In the genomic region with DNA sequence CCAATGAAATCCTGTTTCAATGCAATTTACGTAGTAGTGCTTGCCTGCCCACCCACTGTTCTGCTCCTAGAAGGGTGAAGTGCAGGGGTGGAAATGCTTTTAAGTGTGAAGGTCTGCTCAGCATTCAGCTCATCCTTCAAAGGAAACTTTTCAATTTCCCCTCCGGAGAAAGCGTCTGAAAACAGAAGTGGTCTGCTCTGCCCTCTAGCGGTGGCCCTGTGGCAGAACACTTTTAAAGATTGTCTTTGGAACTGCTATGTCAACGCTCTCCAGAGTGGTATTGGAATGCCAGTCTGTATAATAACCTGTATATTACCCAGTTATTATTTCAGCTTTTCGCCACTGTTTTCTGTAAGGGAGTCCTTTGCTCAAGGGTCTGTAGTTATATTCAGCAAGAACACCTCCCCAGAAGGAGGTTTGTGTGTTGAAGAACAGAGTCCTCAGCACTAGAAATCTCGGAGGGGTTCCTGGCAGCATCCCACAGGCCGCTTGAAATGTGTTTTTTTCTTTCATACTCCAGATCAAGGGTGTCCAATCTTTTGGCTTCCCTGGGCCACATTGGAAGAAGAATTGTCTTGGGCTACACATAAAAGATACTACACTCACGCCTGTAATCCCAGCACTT, we compare ENCODE assay signal across 8 cellular contexts.
A peak's percentile ranks its signal among the peaks of the same experiment; 100 is the strongest.
DNase-seq lines count a peak whose midpoint lies in the region; ATAC-seq and TF ChIP-seq lines count a peak whose summit lies in the region.

No MANE protein-coding gene starts in this region.

- H3K4me3 ChIP-seq in effector memory CD4-positive, alpha-beta T cell (ENCODE audit: insufficient read depth, low read depth, low read length, poor library complexity, severe bottlenecking) = no peak overlapping the region
- H3K4me3 ChIP-seq in mucosa of descending colon = no peak overlapping the region

- H3K9me3 ChIP-seq in effector memory CD4-positive, alpha-beta T cell (ENCODE audit: control insufficient read depth, low read length) = no peaks in the 10 kb centered on the region
- no peaks in the 10 kb centered on the region for H3K9me3 ChIP-seq in mucosa of descending colon

- peak; percentile 68 for TF ChIP-seq CTCF in mucosa of descending colon (IDR thresholded peaks at IDR 0.05)

- peaks cover 3% of the 10 kb centered on the region for H3K4me1 ChIP-seq in effector memory CD4-positive, alpha-beta T cell (ENCODE audit: control insufficient read depth, insufficient read depth, low read length, poor library complexity, severe bottlenecking)
- peaks cover 6% of the 10 kb centered on the region for H3K4me1 ChIP-seq in mucosa of descending colon (ENCODE audit: low read depth)

- no peak overlapping the region for H3K27ac ChIP-seq in effector memory CD4-positive, alpha-beta T cell (ENCODE audit: insufficient read depth, low read length, poor library complexity, severe bottlenecking)

- DNase-seq in G401 (ENCODE audit: low spot score) = peak; percentile 65
- DNase-seq in HCEC 1CT = peak; percentile 43
- peak; percentile 58 for DNase-seq in NCI-H2227 (lab: John Stamatoyannopoulos, UW; ENCODE audit: unreplicated experiment)
- DNase-seq in activated CD4-positive, alpha-beta T cell treated with anti-CD3 and anti-CD28 coated beads, Interleukin-2, amount 50 U/mL, for 4 hours = peak; percentile 29 to 32
- DNase-seq in effector memory CD4-positive, alpha-beta T cell = peak in 2 of 3 donors; percentile 13 to 38
- DNase-seq in mucosa of descending colon = peak in 2 of 3 donors; percentile 45 to 49
- DNase-seq in stimulated activated naive B cell treated with anti-CD40 and anti-IgM and Interleukin-4, amounts not matched to agents 10 μg/mL and 1 μg/mL and 100 μg/mL, for 72 hours = peak; percentile 9
- no peak for DNase-seq in ureter (ENCODE audit: low spot score)

- no peaks in the 10 kb centered on the region for H3K27me3 ChIP-seq in effector memory CD4-positive, alpha-beta T cell (replicated peaks; ENCODE audit: control insufficient read depth, insufficient read depth, low read length, poor library complexity, severe bottlenecking)

- peaks cover 9 to 16% of the 10 kb centered on the region in 2 donors for H3K4me1 Mint-ChIP-seq in stimulated activated naive B cell treated with anti-CD40 and anti-IgM and Interleukin-4, amounts not matched to agents 10 μg/mL and 1 μg/mL and 100 μg/mL, for 72 hours

- no peaks in the 10 kb centered on the region for H3K9me3 Mint-ChIP-seq in stimulated activated naive B cell treated with anti-CD40 and anti-IgM and Interleukin-4, amounts not matched to agents 10 μg/mL and 1 μg/mL and 100 μg/mL, for 72 hours

- intact Hi-C loops in mucosa of descending colon (cut with DNase I, micrococcal nuclease) = loop anchor here in 1 of 2 donors (2.0 kb wide), 1 partner anchor 236 kb away; no protein-coding TSS in a partner anchor

- no peaks in the 10 kb centered on the region for H3K36me3 Mint-ChIP-seq in stimulated activated naive B cell treated with anti-CD40 and anti-IgM and Interleukin-4, amounts not matched to agents 10 μg/mL and 1 μg/mL and 100 μg/mL, for 72 hours

- no peak overlapping the region for H3K27ac Mint-ChIP-seq in stimulated activated naive B cell treated with anti-CD40 and anti-IgM and Interleukin-4, amounts not matched to agents 10 μg/mL and 1 μg/mL and 100 μg/mL, for 72 hours

- peak; percentile 76 for ATAC-seq in mucosa of descending colon
- ATAC-seq in stimulated activated naive B cell treated with anti-CD40 and anti-IgM and Interleukin-4, amounts not matched to agents 10 μg/mL and 1 μg/mL and 100 μg/mL, for 72 hours (replicated peaks) = peak; percentile 62 to 73

- H3K36me3 ChIP-seq in effector memory CD4-positive, alpha-beta T cell (ENCODE audit: control insufficient read depth, insufficient read depth, low read length) = no peaks in the 10 kb centered on the region
- no peaks in the 10 kb centered on the region for H3K36me3 ChIP-seq in mucosa of descending colon (ENCODE audit: low read depth)

- no peak overlapping the region for H3K4me3 Mint-ChIP-seq in stimulated activated naive B cell treated with anti-CD40 and anti-IgM and Interleukin-4, amounts not matched to agents 10 μg/mL and 1 μg/mL and 100 μg/mL, for 72 hours

- in situ Hi-C loops in G401 (cut with HindIII; ENCODE audit: low sequenced_read_pairs) = no loop called here

- peaks cover 15 to 18% of the 10 kb centered on the region in 2 donors for H3K27me3 Mint-ChIP-seq in stimulated activated naive B cell treated with anti-CD40 and anti-IgM and Interleukin-4, amounts not matched to agents 10 μg/mL and 1 μg/mL and 100 μg/mL, for 72 hours
